ENCODE assay signal across 16 cellular contexts in the genomic region with DNA sequence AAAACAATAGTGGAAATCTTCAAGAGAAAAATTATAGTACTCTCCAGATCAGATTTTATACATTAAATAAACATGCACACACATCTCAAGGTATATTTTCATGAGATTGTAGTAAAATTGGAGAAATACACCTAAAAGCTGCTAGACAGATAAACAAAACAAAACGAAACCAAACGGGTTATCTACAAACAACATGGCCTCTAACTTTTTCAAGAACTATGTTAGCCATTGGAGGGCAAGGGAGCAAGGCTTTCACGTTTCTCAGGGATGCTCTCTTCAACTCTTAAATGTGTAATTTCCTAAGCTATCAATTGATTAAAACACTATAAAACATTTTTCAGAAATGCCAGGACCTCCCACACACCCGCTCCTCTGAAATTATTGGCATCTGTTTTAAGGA.
DNase-seq lines count a peak whose midpoint lies in the region; FAIRE-seq and TF ChIP-seq lines count a peak whose summit lies in the region.
"Had no signal": no experiment of that assay in that cellular context is flagged by ENCODE, and none has a peak within 500 bp of the region (broad histone marks: within the 10 kb centered on the region; RNA-seq: fewer than 3 reads in every experiment).

No MANE protein-coding gene starts in this region.

- peaks cover 0 to 1% (median 0%) of the 10 kb centered on the region in 4 experiments; a peak in 1 of 7 replicates for H3K27me3 ChIP-seq in H1 (replicated peaks in 1 of 4; ENCODE audit: control insufficient read depth in 3 of 4, extremely low read depth in 1 of 4, insufficient read depth in 3 of 4, low read length in 3 of 4)
- H3K27me3 ChIP-seq: BLaER1, Peyer's patch had no signal

- no peak overlapping the region for H3K27ac Mint-ChIP-seq in chondrocyte (ENCODE audit: unreplicated experiment)

- intact Hi-C loops in OCI-LY7 (cut with micrococcal nuclease; ENCODE audit: unreplicated experiment) = no loop called here

- H3K56ac ChIP-seq in H1 (replicated peaks; ENCODE audit: insufficient read length, low read depth, low read length) = no peak overlapping the region

- peak; percentile 6 for DNase-seq in GM12865 (ENCODE audit: low read depth)
- peak; percentile 30 for DNase-seq in HT1080 (ENCODE audit: low read depth)
- peak; percentile 23 for DNase-seq in OCI-LY7 (ENCODE audit: low spot score)
- no peak for DNase-seq in H1 (ENCODE audit: low read depth in 1 of 2, low spot score in 2 of 2)
- no peak for DNase-seq in SW480 (ENCODE audit: low spot score)
- no peak for DNase-seq in NCI-H1105 treated with DMSO at 0.1 percent for 48 hours (lab: John Stamatoyannopoulos, UW)
- no peak for DNase-seq in chondrocyte (ENCODE audit: low spot score)
- DNase-seq: DMS 273 treated with DMSO at 0.1 percent for 48 hours, NCI-H1436 treated with DMSO at 0.1 percent for 48 hours, NCI-H2081 treated with DMSO at 0.1 percent for 48 hours, NCI-H226, NCI-H526, Peyer's patch, SHP77, T-helper 9 cell had no signal

- no peaks in the 10 kb centered on the region for H3K4me1 Mint-ChIP-seq in chondrocyte (ENCODE audit: low read depth)

- WGBS in H1 (ENCODE audit: extremely low coverage in 1 of 2, insufficient coverage in 1 of 2, insufficient read length in 1 of 2, insufficient replicate concordance in 2 of 2, low coverage in 1 of 2, low lambda C conversion rate in 2 of 2, missing lambda C conversion rate in 1 of 2), 2 experiments = 78% methylated on average over 4 of the region's 4 CpGs; no CpG with 5 or more reads in 1 of the 2 experiments

- H4K20me1 ChIP-seq in OCI-LY7 (ENCODE audit: insufficient read depth, low read length) (no peaks in the 10 kb centered on the region), H1 (replicated peaks in 1 of 2; ENCODE audit: control insufficient read depth in 1 of 2, insufficient read depth in 2 of 2, low read length in 2 of 2) (no peaks in the 10 kb centered on the region)
- H4K20me1 ChIP-seq: BLaER1 had no signal

- H3K4me1 ChIP-seq in OCI-LY7 (ENCODE audit: insufficient read depth, low read length, poor library complexity, severe bottlenecking) (no peaks in the 10 kb centered on the region), H1 (replicated peaks in 1 of 4; ENCODE audit: control insufficient read depth in 3 of 4, insufficient read depth in 4 of 4, low read length in 3 of 4) (no peaks in the 10 kb centered on the region)
- H3K4me1 ChIP-seq: BLaER1, Peyer's patch had no signal

- no peak overlapping the region for H2BK15ac ChIP-seq in H1 (ENCODE audit: low read length)

- H3K14ac ChIP-seq in H1 (ENCODE audit: insufficient read length) = no peak overlapping the region

- TF ChIP-seq CTCF in GM12865 (IDR thresholded peaks at IDR 0.05; ENCODE audit: insufficient read depth, low read depth, low read length, missing control alignments) (no peak), OCI-LY7 (conservative IDR thresholded peaks at IDR 0.05; ENCODE audit: low read length) (no peak), H1 (IDR thresholded peaks at IDR 0.05; ENCODE audit: control extremely low read depth in 1 of 3, insufficient read depth in 1 of 3, low read depth in 1 of 3, low read length in 3 of 3) (no peak), chondrocyte (IDR thresholded peaks at IDR 0.05) (no peak)

- no peak overlapping the region for H4K91ac ChIP-seq in H1 (replicated peaks; ENCODE audit: insufficient read length, low read length)

- H2AK5ac ChIP-seq in H1 (ENCODE audit: low read depth, low read length) = no peak overlapping the region

- no peaks in the 10 kb centered on the region for H3K27me3 Mint-ChIP-seq in chondrocyte (ENCODE audit: low read depth)

- no peaks in the 10 kb centered on the region for H3K79me2 ChIP-seq in OCI-LY7 (ENCODE audit: insufficient read depth, low read depth, low read length)
- no peaks in the 10 kb centered on the region for H3K79me2 ChIP-seq in H1 (ENCODE audit: control insufficient read depth in 1 of 2, insufficient read depth in 2 of 2, low read length in 2 of 2)

- no peak for FAIRE-seq in H1 (lab: Jason Lieb, UNC)

- H2BK20ac ChIP-seq in H1 (ENCODE audit: low read length) = no peak overlapping the region

- no peaks in the 10 kb centered on the region for H3K9me2 ChIP-seq in OCI-LY7 (ENCODE audit: insufficient read depth, low read length)

- H3K4ac ChIP-seq in H1 (replicated peaks; ENCODE audit: insufficient read length, low read depth, low read length) = no peak overlapping the region

- peak overlapping the region; percentile 100 for H2AFZ ChIP-seq in OCI-LY7 (ENCODE audit: low read length)
- H2AFZ ChIP-seq in H1 (ENCODE audit: low read length) = peak overlapping the region; percentile 21; the same call in 1 of the 2 replicates

- H3K27ac ChIP-seq in OCI-LY7 (ENCODE audit: low read depth, low read length, poor library complexity, severe bottlenecking) = no peak overlapping the region
- H3K27ac ChIP-seq in H1 (ENCODE audit: low read depth, low read length) = no peak overlapping the region
- H3K27ac ChIP-seq: BLaER1, Peyer's patch had no signal

- no peak overlapping the region for H3K4me3 Mint-ChIP-seq in chondrocyte (ENCODE audit: unreplicated experiment)

- no TSS peak for BruUV-seq in OCI-LY7 (replicated peaks; lab: Mats Ljungman, UMichigan)

- CTCF ChIA-PET in OCI-LY7 (lab: Charles Lee; ENCODE audit: unreplicated experiment) = no interaction called here
- CTCF ChIA-PET in H1 (lab: Charles Lee; ENCODE audit: partially characterized antibody) = no interaction called here

- H3K36me3 ChIP-seq in OCI-LY7 (ENCODE audit: insufficient read depth, low read length) (no peaks in the 10 kb centered on the region), H1 (ENCODE audit: control insufficient read depth in 2 of 4, insufficient read depth in 4 of 4, low read length in 3 of 4) (no peaks in the 10 kb centered on the region)
- H3K36me3 ChIP-seq: BLaER1, Peyer's patch had no signal

- no peaks in the 10 kb centered on the region for H3K9me3 Mint-ChIP-seq in chondrocyte (ENCODE audit: low read depth)

- H4K5ac ChIP-seq in H1 (ENCODE audit: insufficient read length, low read depth, low read length) = no peak overlapping the region

- no peaks in the 10 kb centered on the region for H3K79me1 ChIP-seq in H1 (ENCODE audit: low read depth, low read length)

- H2BK120ac ChIP-seq in H1 (replicated peaks; ENCODE audit: low read depth, low read length) = no peak overlapping the region

- no peak overlapping the region for H3K23ac ChIP-seq in H1 (ENCODE audit: insufficient read length)

- no peak overlapping the region for H3K9ac ChIP-seq in H1 (replicated peaks in 1 of 4; ENCODE audit: extremely low read depth in 1 of 4, low read depth in 3 of 4, low read length in 3 of 4)
- H3K9ac ChIP-seq: BLaER1 had no signal

- POLR2A ChIA-PET in OCI-LY7 (lab: Charles Lee) (interaction anchor here (0.6 kb wide), 1 partner anchor 365 kb away, joined by 3 read pairs; no protein-coding TSS in a partner anchor), H1 (lab: Charles Lee; ENCODE audit: partially characterized antibody) (no interaction called here)

- H3K36me3 Mint-ChIP-seq in chondrocyte (ENCODE audit: low read depth) = no peaks in the 10 kb centered on the region

- no peak overlapping the region for H2BK5ac ChIP-seq in H1 (ENCODE audit: low read depth, low read length)

- no peak for TF ChIP-seq POLR2A in H1 (IDR thresholded peaks at IDR 0.05; ENCODE audit: control extremely low read depth in 1 of 2, low read depth in 2 of 2, low read length in 2 of 2)

- no peaks in the 10 kb centered on the region for H3K23me2 ChIP-seq in H1 (ENCODE audit: low read depth, low read length)

- no peak for TF ChIP-seq EP300 in H1 (IDR thresholded peaks at IDR 0.05; ENCODE audit: borderline replicate concordance in 1 of 2, low read depth in 2 of 2, low read length in 2 of 2)

- H3K4me2 ChIP-seq in OCI-LY7 (ENCODE audit: low read length) (peak overlapping the region; percentile 60), H1 (ENCODE audit: insufficient read depth in 1 of 2, low read depth in 2 of 2, low read length in 2 of 2) (no peak overlapping the region)
- H3K4me2 ChIP-seq: BLaER1 had no signal

- peak overlapping the region; percentile 19 for H3K4me3 ChIP-seq in GM12865 (ENCODE audit: low read depth, low read length)
- peak overlapping the region; percentile 58 for H3K4me3 ChIP-seq in OCI-LY7 (ENCODE audit: low read depth, low read length, poor library complexity, severe bottlenecking)
- no peak overlapping the region for H3K4me3 ChIP-seq in H1 (ENCODE audit: extremely low read depth in 1 of 4, insufficient read depth in 2 of 4, low read depth in 3 of 4, low read length in 4 of 4)
- H3K4me3 ChIP-seq: BLaER1, Peyer's patch had no signal

- no peak for TF ChIP-seq RAD21 in H1 (IDR thresholded peaks at IDR 0.05 in 1 of 2, conservative IDR thresholded peaks at IDR 0.05 in 1 of 2; ENCODE audit: low read depth in 2 of 2, low read length in 2 of 2)

- no peak overlapping the region for H4K8ac ChIP-seq in H1 (ENCODE audit: extremely low read depth, insufficient read depth, low read length)

- H3K18ac ChIP-seq in H1 (ENCODE audit: extremely low read depth, low read length) = no peak overlapping the region

- H3K9me3 ChIP-seq in OCI-LY7 (ENCODE audit: low read length) (no peaks in the 10 kb centered on the region), H1 (ENCODE audit: insufficient read depth in 2 of 2, low read depth in 1 of 2, low read length in 1 of 2) (no peaks in the 10 kb centered on the region)
- H3K9me3 ChIP-seq: BLaER1, Peyer's patch had no signal

- H2BK12ac ChIP-seq in H1 (ENCODE audit: low read depth, low read length) = no peak overlapping the region

TF ChIP-seq in H1, 55 proteins besides CTCF, POLR2A, EP300 and RAD21:
- TF ChIP-seq, protein P1, sequence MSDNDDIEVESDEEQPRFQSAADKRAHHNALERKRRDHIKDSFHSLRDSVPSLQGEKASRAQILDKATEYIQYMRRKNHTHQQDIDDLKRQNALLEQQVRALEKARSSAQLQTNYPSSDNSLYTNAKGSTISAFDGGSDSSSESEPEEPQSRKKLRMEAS (IDR thresholded peaks at IDR 0.05) = no peak
- no peak for TF ChIP-seq SAP30 (IDR thresholded peaks at IDR 0.05; ENCODE audit: insufficient read depth, insufficient replicate concordance, low read length)

Comparison
In these comparisons a context has a peak if more than half of its experiments do, and no peak if none do; other contexts are left out.
1. DNase-seq: peak in GM12865 (single experiment), HT1080 (single experiment) and OCI-LY7 (single experiment); none in H1 (0 of 2), SW480 (single experiment), NCI-H1105 treated with DMSO at 0.1 percent for 48 hours (single experiment) and chondrocyte (single experiment).
2. H3K4me3 ChIP-seq: peak in GM12865 (single experiment) and OCI-LY7 (single experiment); none in H1 (0 of 4).